ENCODE assay signal across 18 cellular contexts in the genomic region with DNA sequence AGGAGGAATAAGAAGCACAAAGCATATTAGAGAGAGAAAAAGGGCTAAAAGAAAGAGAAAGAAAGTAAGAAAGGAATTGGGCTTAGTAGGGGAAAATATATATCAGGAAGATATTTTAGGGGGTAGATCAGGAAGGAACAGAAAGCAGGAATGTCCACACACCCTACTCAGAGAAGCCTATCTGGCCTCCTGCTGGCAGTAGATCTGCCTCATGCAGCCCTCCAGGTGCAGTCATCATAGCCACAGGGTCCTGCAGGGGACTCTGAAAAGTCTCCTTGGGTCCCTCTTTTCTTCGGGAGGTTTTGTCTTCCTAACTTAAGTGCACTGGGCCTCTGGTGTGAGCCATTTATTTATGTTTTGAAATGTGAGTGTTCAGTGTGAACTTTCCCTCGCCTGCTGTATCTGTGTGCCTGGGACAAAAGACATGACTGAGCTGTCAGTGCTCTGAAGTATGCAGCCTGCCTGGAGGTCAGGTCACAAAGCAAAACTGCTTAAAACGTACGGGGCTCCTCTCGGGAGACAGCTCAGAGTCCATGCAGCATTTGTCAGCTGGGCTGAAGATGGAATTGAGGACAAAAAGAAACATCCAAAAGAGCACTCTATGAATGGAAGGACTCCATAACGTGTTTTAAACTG.
DNase-seq lines count a peak whose midpoint lies in the region; ATAC-seq and TF ChIP-seq lines count a peak whose summit lies in the region.
"Had no signal": no experiment of that assay in that cellular context is flagged by ENCODE, and none has a peak within 500 bp of the region (broad histone marks: within the 10 kb centered on the region; RNA-seq: fewer than 3 reads in every experiment).

No MANE protein-coding gene starts in this region.

- WGBS in mammary epithelial cell (ENCODE audit: low coverage, missing lambda C conversion rate) = 41% methylated on average over 5 of the region's 6 CpGs
- 17 to 26% (median 22%) methylated on average over 6 of the region's 6 CpGs for WGBS in heart left ventricle, 4 donors

- in situ Hi-C loops in mammary epithelial cell (cut with MboI; ENCODE audit: low sequenced_read_pairs in 2 of 2) = no loop called here

- CTCF ChIA-PET in mammary epithelial cell (lab: Charles Lee; ENCODE audit: low non-redundant PET) = no interaction called here
- CTCF ChIA-PET in MCF 10A (lab: Yijun Ruan, JAX) = interaction anchor here (0.7 kb wide), 1 partner anchor 216 kb away, joined by 3 read pairs; no protein-coding TSS in a partner anchor

- intact Hi-C loops in mammary epithelial cell (cut with micrococcal nuclease) (no loop called here), MCF 10A (cut with micrococcal nuclease) (no loop called here), heart left ventricle (cut with DNase I) (no loop called here)

- no peaks in the 10 kb centered on the region for H3K27me3 Mint-ChIP-seq in MCF 10A (ENCODE audit: insufficient read depth, unreplicated experiment)
- peaks cover under 1% of the 10 kb centered on the region for H3K27me3 Mint-ChIP-seq in nephron (ENCODE audit: low read depth)
- H3K27me3 Mint-ChIP-seq: CD8-positive, alpha-beta memory T cell had no signal

- no peak for TF ChIP-seq CTCF in mammary epithelial cell (conservative IDR thresholded peaks at IDR 0.05 in 1 of 2, IDR thresholded peaks at IDR 0.05 in 1 of 2; ENCODE audit: extremely low read depth in 1 of 2, insufficient read depth in 1 of 2, low read depth in 1 of 2, low read length in 2 of 2)
- TF ChIP-seq CTCF in MCF 10A (IDR thresholded peaks at IDR 0.05; ENCODE audit: unreplicated experiment) = no peak
- TF ChIP-seq CTCF in heart left ventricle (IDR thresholded peaks at IDR 0.05) = no peak
- TF ChIP-seq CTCF in nephron (IDR thresholded peaks at IDR 0.05; ENCODE audit: unreplicated experiment in 3 of 3) = no peak

- no peak overlapping the region for H3K27ac ChIP-seq in mammary epithelial cell (ENCODE audit: insufficient read depth, low read depth, low read length)
- peak overlapping the region in 5 of 12 donors; percentile 44 to 56 (median 50) for H3K27ac ChIP-seq in heart left ventricle
- peak overlapping the region; percentile 46 for H3K27ac ChIP-seq in stomach smooth muscle (ENCODE audit: low read length)
- H3K27ac ChIP-seq: 22Rv1, BLaER1, Peyer's patch had no signal

- H3K4me3 ChIP-seq in mammary epithelial cell (replicated peaks in 1 of 3; ENCODE audit: insufficient read depth in 1 of 3, low read depth in 2 of 3, low read length in 3 of 3) (no peak overlapping the region), heart left ventricle (no peak overlapping the region), stomach smooth muscle (ENCODE audit: low read length in 2 of 2) (no peak overlapping the region)
- H3K4me3 ChIP-seq: BLaER1, Peyer's patch had no signal

- no peaks in the 10 kb centered on the region for H3K36me3 ChIP-seq in mammary epithelial cell (ENCODE audit: insufficient read depth, low read length)
- H3K36me3 ChIP-seq in heart left ventricle = no peaks in the 10 kb centered on the region
- H3K36me3 ChIP-seq in stomach smooth muscle (ENCODE audit: control insufficient read depth in 2 of 2, insufficient read depth in 2 of 2, low read length in 2 of 2) = no peaks in the 10 kb centered on the region
- H3K36me3 ChIP-seq: BLaER1, Peyer's patch had no signal

- H3K4me1 ChIP-seq in mammary epithelial cell (ENCODE audit: insufficient read depth, low read length) (no peaks in the 10 kb centered on the region), heart left ventricle (peaks cover 0 to 27% (median 10%) of the 10 kb centered on the region in 12 donors), stomach smooth muscle (ENCODE audit: control insufficient read depth, insufficient read depth, low read length) (peaks cover 8% of the 10 kb centered on the region)
- H3K4me1 ChIP-seq: BLaER1, Peyer's patch had no signal

- H3K36me3 Mint-ChIP-seq in MCF 10A (ENCODE audit: insufficient read depth, unreplicated experiment) = no peaks in the 10 kb centered on the region
- no peaks in the 10 kb centered on the region for H3K36me3 Mint-ChIP-seq in nephron (ENCODE audit: low read depth)
- H3K36me3 Mint-ChIP-seq: CD8-positive, alpha-beta memory T cell had no signal

- no peak overlapping the region for H3K4me3 Mint-ChIP-seq in MCF 10A (ENCODE audit: unreplicated experiment)
- H3K4me3 Mint-ChIP-seq in nephron = no peak overlapping the region
- H3K4me3 Mint-ChIP-seq: CD8-positive, alpha-beta memory T cell had no signal

- peak overlapping the region; percentile 30 for H2AFZ ChIP-seq in mammary epithelial cell (ENCODE audit: low read depth, low read length)

- dilution Hi-C loops in mammary epithelial cell (cut with HindIII; ENCODE audit: low sequenced_read_pairs) = no loop called here

- H4K20me1 ChIP-seq in mammary epithelial cell (ENCODE audit: insufficient read depth, low read length) = no peaks in the 10 kb centered on the region
- H4K20me1 ChIP-seq: BLaER1 had no signal

- POLR2A ChIA-PET in MCF 10A (lab: Yijun Ruan, JAX) = interaction anchor here (0.6 kb wide), 1 partner anchor 343 kb away, joined by 3 read pairs; no protein-coding TSS in a partner anchor

- H3K27ac Mint-ChIP-seq in MCF 10A (ENCODE audit: low read depth, unreplicated experiment) = no peak overlapping the region
- peak overlapping the region; percentile 7 to 72 (median 50) for H3K27ac Mint-ChIP-seq in nephron
- H3K27ac Mint-ChIP-seq: CD8-positive, alpha-beta memory T cell had no signal

- H3K9me3 ChIP-seq in mammary epithelial cell (replicated peaks; ENCODE audit: insufficient read depth, low read length) (no peaks in the 10 kb centered on the region), heart left ventricle (no peaks in the 10 kb centered on the region), stomach smooth muscle (ENCODE audit: control insufficient read depth in 2 of 2, low read length in 2 of 2) (no peaks in the 10 kb centered on the region)
- H3K9me3 ChIP-seq: BLaER1, Peyer's patch had no signal

- H3K4me1 Mint-ChIP-seq in MCF 10A (ENCODE audit: insufficient read depth, unreplicated experiment) (peaks cover 9% of the 10 kb centered on the region), nephron (peaks cover 31% of the 10 kb centered on the region)
- H3K4me1 Mint-ChIP-seq: CD8-positive, alpha-beta memory T cell had no signal

- no peaks in the 10 kb centered on the region for H3K27me3 ChIP-seq in mammary epithelial cell (ENCODE audit: insufficient read depth, low read length)
- H3K27me3 ChIP-seq in heart left ventricle = no peaks in the 10 kb centered on the region
- H3K27me3 ChIP-seq in stomach smooth muscle (ENCODE audit: control insufficient read depth in 1 of 2, insufficient read depth in 2 of 2, low read length in 2 of 2) = no peaks in the 10 kb centered on the region
- H3K27me3 ChIP-seq: BLaER1, Peyer's patch had no signal

- BruUV-seq in mammary epithelial cell (replicated peaks; lab: Mats Ljungman, UMichigan) (no TSS peak), MCF 10A (replicated peaks; lab: Mats Ljungman, UMichigan) (no TSS peak)

- H3K9me3 Mint-ChIP-seq in MCF 10A (ENCODE audit: unreplicated experiment) (peaks cover 4% of the 10 kb centered on the region), nephron (no peaks in the 10 kb centered on the region)

- H3K79me2 ChIP-seq in mammary epithelial cell (ENCODE audit: insufficient read depth, low read length) = no peaks in the 10 kb centered on the region

- H3K9ac ChIP-seq in mammary epithelial cell (ENCODE audit: insufficient read depth, low read length) (no peak overlapping the region), stomach smooth muscle (ENCODE audit: low read length in 2 of 2) (no peak overlapping the region)
- H3K9ac ChIP-seq: BLaER1 had no signal

- DNase-seq in mammary epithelial cell (no peak), MCF 10A (ENCODE audit: unreplicated experiment) (no peak), heart left ventricle (peak in 1 of 5 donors; percentile 26), NCI-H524 treated with DMSO at 0.1 percent for 48 hours (lab: John Stamatoyannopoulos, UW) (no peak)
- no peak for DNase-seq in activated CD8-positive, alpha-beta memory T cell treated with anti-CD3 and anti-CD28 coated beads, Interleukin-2, amount 50 U/mL, for 4 hours
- DNase-seq: CD8-positive, alpha-beta memory T cell; MM.1S; NCI-H1105 treated with DMSO at 0.1 percent for 48 hours; NCI-H187 treated with DMSO at 0.1 percent for 48 hours; NCI-H446 treated with DMSO at 0.1 percent for 48 hours; NCI-H82; Peyer's patch; SIG-M5 had no signal

- ATAC-seq in heart left ventricle (peak; percentile 70 to 79 (median 75)), GM18498 (IDR thresholded peaks at IDR 0.05; ENCODE audit: unreplicated experiment) (no peak)

- no peak for TF ChIP-seq POLR2A in heart left ventricle (IDR thresholded peaks at IDR 0.05)

- no peak overlapping the region for H3K4me2 ChIP-seq in mammary epithelial cell (ENCODE audit: insufficient read depth, low read depth, low read length)
- H3K4me2 ChIP-seq: BLaER1 had no signal
